Comparison of ENCODE assay signal across 18 cellular contexts in genomic region chr15:68149059-68149458, GRCh38. TPM values are rescaled to one million over a fixed set of nuclear protein-coding genes. Genes with fewer than 3 reads are reported as not detected.
DNase-seq lines count a peak whose midpoint lies in the region; ATAC-seq and TF ChIP-seq lines count a peak whose summit lies in the region.
"Had no signal": no experiment of that assay in that cellular context is flagged by ENCODE, and none has a peak within 500 bp of the region (broad histone marks: within the 10 kb centered on the region; RNA-seq: fewer than 3 reads in every experiment).

No MANE protein-coding gene starts in this region.

- DNase-seq in AG08396 (ENCODE audit: low spot score) (peak; percentile 29), GM23338 (ENCODE audit: low spot score) (peak; percentile 27), WTC11 (ENCODE audit: low spot score) (no peak), foreskin fibroblast (peak; percentile 46 to 80), heart right ventricle (no peak), gastrocnemius medialis (no peak), colonic mucosa (no peak)
- no peak for DNase-seq in stimulated activated naive CD4-positive, alpha-beta T cell (lab: John Stamatoyannopoulos, UW)
- DNase-seq: GOT3; immature natural killer cell; NCI-H1436; NCI-H524 treated with DMSO at 0.1 percent for 48 hours; retina; stimulated activated CD4-positive, alpha-beta T cell treated with anti-CD3 and anti-CD28 coated beads, Interleukin-4, amount 100 ng/mL, for 1 hour; stomach had no signal

- intact Hi-C loops in heart right ventricle (cut with DNase I): no loop called here
- intact Hi-C loops in gastrocnemius medialis (cut with DNase I; ENCODE audit: low total_unique reads): no loop called here
- intact Hi-C loops in colonic mucosa (cut with DNase I): no loop called here

- H3K36me3 ChIP-seq in GM23338 (ENCODE audit: insufficient read depth): no peaks in the 10 kb centered on the region; the same call in 1 of the 2 replicates
- peaks cover 0 to 76% (median 3%) of the 10 kb centered on the region in 9 donors for H3K36me3 ChIP-seq in heart right ventricle
- H3K36me3 ChIP-seq in gastrocnemius medialis: peaks cover 0 to 20% of the 10 kb centered on the region in 2 donors
- H3K36me3 ChIP-seq in colonic mucosa: peaks cover 5% of the 10 kb centered on the region

- no peak for TF ChIP-seq POLR2A in gastrocnemius medialis (IDR thresholded peaks at IDR 0.05)

- no peaks in the 10 kb centered on the region for H3K9me3 ChIP-seq in heart right ventricle
- H3K9me3 ChIP-seq in gastrocnemius medialis: no peaks in the 10 kb centered on the region
- no peaks in the 10 kb centered on the region for H3K9me3 ChIP-seq in colonic mucosa
- H3K9me3 ChIP-seq: esophagus muscularis mucosa, stomach had no signal

- no peak overlapping the region for H2AFZ ChIP-seq in GM23338

- H3K27ac ChIP-seq in GM23338 (ENCODE audit: low read depth) (no peak overlapping the region), heart right ventricle (no peak overlapping the region), gastrocnemius medialis (no peak overlapping the region), colonic mucosa (no peak overlapping the region)
- H3K27ac ChIP-seq: stomach had no signal

- in situ Hi-C loops in gastrocnemius medialis (cut with MboI; ENCODE audit: low sequenced_read_pairs in 4 of 4): loop anchor here in 1 of 4 donors (5.0 kb wide), 1 partner anchor 287 kb away; no protein-coding TSS in a partner anchor

- H3K9me2 ChIP-seq in GM23338 (ENCODE audit: insufficient read depth): no peaks in the 10 kb centered on the region

- H3K79me2 ChIP-seq in GM23338 (replicated peaks; ENCODE audit: insufficient read depth): no peaks in the 10 kb centered on the region; the same call in 1 of the 2 replicates

- H3K4me3 ChIP-seq in GM23338: no peak overlapping the region
- H3K4me3 ChIP-seq in foreskin fibroblast (ENCODE audit: low read depth in 1 of 2, low read length in 2 of 2): no peak overlapping the region
- no peak overlapping the region for H3K4me3 ChIP-seq in heart right ventricle
- H3K4me3 ChIP-seq in gastrocnemius medialis: no peak overlapping the region
- no peak overlapping the region for H3K4me3 ChIP-seq in colonic mucosa
- H3K4me3 ChIP-seq: esophagus muscularis mucosa, stomach had no signal

- H3K4me3 Mint-ChIP-seq in GM23338 (no peak overlapping the region), WTC11 (no peak overlapping the region)
- H3K4me3 Mint-ChIP-seq: central memory CD8-positive, alpha-beta T cell; immature natural killer cell had no signal

- 100% methylated on average over 1 of the region's 1 CpG for WGBS in heart right ventricle, 2 donors

- H3K9me3 Mint-ChIP-seq in GM23338: no peaks in the 10 kb centered on the region
- no peaks in the 10 kb centered on the region for H3K9me3 Mint-ChIP-seq in WTC11
- H3K9me3 Mint-ChIP-seq: central memory CD8-positive, alpha-beta T cell; immature natural killer cell had no signal

- H3K9ac ChIP-seq in colonic mucosa (ENCODE audit: low read depth in 2 of 2, low read length in 2 of 2): no peak overlapping the region

- H3K27me3 ChIP-seq in GM23338 (ENCODE audit: insufficient read depth) (no peaks in the 10 kb centered on the region), heart right ventricle (no peaks in the 10 kb centered on the region), gastrocnemius medialis (no peaks in the 10 kb centered on the region), colonic mucosa (no peaks in the 10 kb centered on the region)
- H3K27me3 ChIP-seq: esophagus muscularis mucosa, stomach had no signal

- H3K27ac Mint-ChIP-seq in GM23338 (peak overlapping the region; percentile 8; the same call in 1 of the 2 replicates), WTC11 (peak overlapping the region; percentile 21)

- peaks cover 6% of the 10 kb centered on the region for H3K27me3 Mint-ChIP-seq in GM23338 (ENCODE audit: insufficient read depth, low read depth, poor library complexity)
- H3K27me3 Mint-ChIP-seq in WTC11 (ENCODE audit: low read depth): no peaks in the 10 kb centered on the region
- H3K27me3 Mint-ChIP-seq: central memory CD8-positive, alpha-beta T cell had no signal

- no peaks in the 10 kb centered on the region for H3F3A ChIP-seq in GM23338 (replicated peaks; ENCODE audit: low read depth)

- no peak; the same call in 2 of the 3 replicates for ATAC-seq in GM23338
- no peak for ATAC-seq in WTC11
- no peak for ATAC-seq in heart right ventricle
- no peak for ATAC-seq in gastrocnemius medialis
- ATAC-seq: Right ventricle myocardium inferior had no signal

- no peaks in the 10 kb centered on the region for H4K20me1 ChIP-seq in GM23338 (replicated peaks; ENCODE audit: insufficient read depth)

- H3K36me3 Mint-ChIP-seq in GM23338 (ENCODE audit: low read depth): peaks cover 9% of the 10 kb centered on the region; the same call in 1 of the 3 replicates
- peaks cover 8% of the 10 kb centered on the region for H3K36me3 Mint-ChIP-seq in WTC11

- H3K4me2 ChIP-seq in GM23338: no peak overlapping the region

- H3K4me1 ChIP-seq in GM23338 (ENCODE audit: insufficient read depth) (no peaks in the 10 kb centered on the region), heart right ventricle (peaks cover 0 to 3% (median 0%) of the 10 kb centered on the region in 9 donors), gastrocnemius medialis (peaks cover 0 to 10% of the 10 kb centered on the region in 2 donors), colonic mucosa (no peaks in the 10 kb centered on the region)

- CTCF ChIA-PET in WTC11 (lab: Charles Lee): no interaction called here

- H3K4me1 Mint-ChIP-seq in GM23338 (peaks cover 5% of the 10 kb centered on the region), WTC11 (peaks cover 10% of the 10 kb centered on the region)

- POLR2A ChIA-PET in WTC11 (lab: Charles Lee): interaction anchor here (0.6 kb wide), 1 partner anchor 296 kb away, joined by 6 read pairs; no protein-coding TSS in a partner anchor

- no peak for TF ChIP-seq CTCF in GM23338 (conservative IDR thresholded peaks at IDR 0.05; ENCODE audit: low read depth in 2 of 2)
- no peak for TF ChIP-seq CTCF in WTC11 (IDR thresholded peaks at IDR 0.05)
- TF ChIP-seq CTCF in foreskin fibroblast (IDR thresholded peaks at IDR 0.05; ENCODE audit: low read depth, low read length): no peak
- TF ChIP-seq CTCF in heart right ventricle (IDR thresholded peaks at IDR 0.05): no peak
- no peak for TF ChIP-seq CTCF in gastrocnemius medialis (IDR thresholded peaks at IDR 0.05 in 4 of 5, conservative IDR thresholded peaks at IDR 0.05 in 1 of 5)
- TF ChIP-seq CTCF in colonic mucosa (IDR thresholded peaks at IDR 0.05): no peak

TF ChIP-seq in GM23338, 12 proteins besides CTCF, POLR2A, EP300 and RAD21 (continues in another document):
- TF ChIP-seq JUNB (IDR thresholded peaks at IDR 0.05; ENCODE audit: unreplicated experiment) (no peak), STAT1 (IDR thresholded peaks at IDR 0.05; ENCODE audit: unreplicated experiment) (no peak), NANOG (IDR thresholded peaks at IDR 0.05; ENCODE audit: borderline replicate concordance) (no peak), POLR2AphosphoS5 (IDR thresholded peaks at IDR 0.05; ENCODE audit: low read depth) (no peak)

TF ChIP-seq in WTC11, 78 proteins besides CTCF, POLR2A, EP300 and RAD21:
- no peak for TF ChIP-seq ETV6 (CRISPR knock-in tag; IDR thresholded peaks at IDR 0.05)
- no peak for TF ChIP-seq JUN (CRISPR knock-in tag; IDR thresholded peaks at IDR 0.05)
- no peak for TF ChIP-seq FOXJ3 (CRISPR knock-in tag; IDR thresholded peaks at IDR 0.05; ENCODE audit: borderline replicate concordance)
- no peak for TF ChIP-seq ZNF232 (CRISPR knock-in tag; IDR thresholded peaks at IDR 0.05)
- no peak for TF ChIP-seq CREB1 (CRISPR knock-in tag; IDR thresholded peaks at IDR 0.05)
- no peak for TF ChIP-seq FOXK1 (CRISPR knock-in tag; IDR thresholded peaks at IDR 0.05)
- no peak for TF ChIP-seq MAX (CRISPR knock-in tag; IDR thresholded peaks at IDR 0.05)

RNA-seq across cellular contexts. Expression of gene CALML4, which starts 56.1 kb away (rescaled TPM):
- total RNA-seq in GM23338 (2014; rRNA removed; shearing (Covaris generic)): 13.4 and 15.8 TPM in 2 replicates
- polyA plus RNA-seq in GM23338 (2016; fragmentation: Nextera tagmentation; extraction: Ambion mirVana) (15.0 and 16.2 TPM in 2 replicates), heart right ventricle (1 to 10 TPM; 1.9 to 5.9 TPM)
- total RNA-seq in WTC11 (2021) (8.9 to 10.1 TPM (median 9.8 TPM) in 3 replicates), heart right ventricle (1 to 10 TPM in 3 of 10 donors, under 1 TPM in 7; 0.28 to 1.8 (median 0.81) TPM), gastrocnemius medialis (1 to 10 TPM in 3 of 4 donors, under 1 TPM in 1; 0.66 to 2.4 (median 1.5) TPM), colonic mucosa (100 to 1,000 TPM; 111 to 126 TPM)

Comparison
In these comparisons a context has a peak if more than half of its experiments do, and no peak if none do; other contexts are left out.
1. DNase-seq: peak in AG08396 (single experiment), GM23338 (single experiment) and foreskin fibroblast (2 of 2); none in WTC11 (single experiment), heart right ventricle (0 of 2), gastrocnemius medialis (0 of 2), colonic mucosa (single experiment) and stimulated activated naive CD4-positive, alpha-beta T cell (0 of 6).